In the genomic region with DNA sequence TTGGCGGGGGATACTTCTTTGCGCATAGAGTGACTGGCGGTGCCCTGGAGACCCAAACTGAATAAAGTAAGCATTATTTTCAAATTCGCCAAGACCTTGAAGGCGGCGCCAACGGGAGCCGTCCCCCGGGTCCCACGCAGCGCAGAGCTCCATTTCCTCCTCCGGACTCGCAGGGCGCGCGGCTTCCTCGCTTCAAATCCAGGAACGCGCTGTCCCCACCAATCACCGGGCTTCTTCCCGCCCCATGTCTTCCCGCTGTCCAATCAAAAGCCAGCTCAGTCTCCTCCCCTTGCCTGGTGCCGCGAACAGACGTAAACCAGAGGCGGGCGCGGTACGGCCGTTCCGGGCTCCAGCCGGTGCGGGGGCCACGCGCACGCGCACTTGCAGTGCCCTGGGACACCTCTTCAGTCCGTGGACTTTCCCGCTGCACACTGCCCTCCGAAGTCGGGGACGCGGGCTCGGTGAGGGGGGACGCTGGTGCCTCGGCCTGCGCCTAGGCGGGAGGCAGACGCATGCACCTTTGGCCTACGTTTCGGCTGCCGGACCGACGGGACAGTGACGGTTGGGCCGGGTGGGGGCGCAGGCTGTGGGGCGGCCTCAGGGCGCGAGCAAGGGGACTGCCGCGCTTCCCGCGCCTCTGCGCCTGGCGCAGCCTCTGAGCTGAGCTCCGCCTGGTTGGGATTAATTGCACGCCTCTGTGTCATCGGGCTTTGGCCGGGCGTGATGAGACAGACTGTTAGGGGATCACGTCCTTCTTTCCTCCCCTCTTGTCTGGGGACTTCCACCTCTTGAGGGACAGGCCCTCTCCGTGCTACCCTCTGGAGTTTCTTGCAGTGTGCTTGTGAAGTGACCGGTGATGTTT, we compare ENCODE assay signal across 8 cellular contexts. TPM values are rescaled to one million over a fixed set of nuclear protein-coding genes. Genes with fewer than 3 reads are reported as not detected.
DNase-seq lines count a peak whose midpoint lies in the region; ATAC-seq and TF ChIP-seq lines count a peak whose summit lies in the region.

A gene with protein sequence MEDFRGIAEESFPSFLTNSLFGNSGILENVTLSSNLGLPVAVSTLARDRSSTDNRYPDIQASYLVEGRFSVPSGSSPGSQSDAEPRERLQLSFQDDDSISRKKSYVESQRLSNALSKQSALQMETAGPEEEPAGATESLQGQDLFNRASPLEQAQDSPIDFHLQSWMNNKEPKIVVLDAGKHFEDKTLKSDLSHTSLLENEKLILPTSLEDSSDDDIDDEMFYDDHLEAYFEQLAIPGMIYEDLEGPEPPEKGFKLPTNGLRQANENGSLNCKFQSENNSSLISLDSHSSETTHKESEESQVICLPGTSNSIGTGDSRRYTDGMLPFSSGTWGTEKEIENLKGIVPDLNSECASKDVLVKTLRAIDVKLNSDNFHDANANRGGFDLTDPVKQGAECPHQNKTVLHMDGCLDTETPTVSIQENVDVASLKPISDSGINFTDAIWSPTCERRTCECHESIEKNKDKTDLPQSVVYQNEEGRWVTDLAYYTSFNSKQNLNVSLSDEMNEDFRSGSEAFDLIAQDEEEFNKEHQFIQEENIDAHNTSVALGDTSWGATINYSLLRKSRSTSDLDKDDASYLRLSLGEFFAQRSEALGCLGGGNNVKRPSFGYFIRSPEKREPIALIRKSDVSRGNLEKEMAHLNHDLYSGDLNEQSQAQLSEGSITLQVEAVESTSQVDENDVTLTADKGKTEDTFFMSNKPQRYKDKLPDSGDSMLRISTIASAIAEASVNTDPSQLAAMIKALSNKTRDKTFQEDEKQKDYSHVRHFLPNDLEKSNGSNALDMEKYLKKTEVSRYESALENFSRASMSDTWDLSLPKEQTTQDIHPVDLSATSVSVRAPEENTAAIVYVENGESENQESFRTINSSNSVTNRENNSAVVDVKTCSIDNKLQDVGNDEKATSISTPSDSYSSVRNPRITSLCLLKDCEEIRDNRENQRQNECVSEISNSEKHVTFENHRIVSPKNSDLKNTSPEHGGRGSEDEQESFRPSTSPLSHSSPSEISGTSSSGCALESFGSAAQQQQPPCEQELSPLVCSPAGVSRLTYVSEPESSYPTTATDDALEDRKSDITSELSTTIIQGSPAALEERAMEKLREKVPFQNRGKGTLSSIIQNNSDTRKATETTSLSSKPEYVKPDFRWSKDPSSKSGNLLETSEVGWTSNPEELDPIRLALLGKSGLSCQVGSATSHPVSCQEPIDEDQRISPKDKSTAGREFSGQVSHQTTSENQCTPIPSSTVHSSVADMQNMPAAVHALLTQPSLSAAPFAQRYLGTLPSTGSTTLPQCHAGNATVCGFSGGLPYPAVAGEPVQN (N-terminal part only) (plus strand): TSS at position 386 of the 862 bp plus-strand sequence. CDS start 8,063 bp downstream, outside the sequence.

- DNase-seq in CD8-positive, alpha-beta memory T cell, result peak; percentile 95 to 98 (median 98)
- DNase-seq in HS-27A (ENCODE audit: low read depth) (peak; percentile 98), NK-92 (lab: John Stamatoyannopoulos, UW; ENCODE audit: unreplicated experiment) (peak; percentile 86), lung (ENCODE audit: low spot score) (peak; percentile 98)
- peak; percentile 92 to 95 for DNase-seq in activated CD8-positive, alpha-beta memory T cell treated with anti-CD3 and anti-CD28 coated beads for 1 hour (ENCODE audit: extremely low read depth in 1 of 2, low read depth in 1 of 2)
- DNase-seq in effector CD4-positive, alpha-beta T cell, result peak; percentile 96
- peak; percentile 87 to 94 (median 94) for DNase-seq in stimulated activated CD4-positive, alpha-beta T cell treated with anti-CD3 and anti-CD28 coated beads, TNF-alpha, amount 100 ng/mL, for 4 hours (ENCODE audit: low read depth in 3 of 3)

- peak within 1 kb of the TSS; percentile 86 to 97 (median 94) for H3K27ac Mint-ChIP-seq in CD8-positive, alpha-beta memory T cell

- peak; percentile 83 for ATAC-seq in GM19467 (IDR thresholded peaks at IDR 0.05; ENCODE audit: unreplicated experiment)
- ATAC-seq in lung (ENCODE audit: insufficient read depth, low FRiP score), result peak; percentile 98

- peaks cover 15 to 20% (median 16%) of the 10 kb centered on the region in 3 donors for H3K4me1 Mint-ChIP-seq in CD8-positive, alpha-beta memory T cell

- 0% methylated on average over 69 to 74 of the region's 74 CpGs for WGBS in lung, 2 donors

- H3K4me1 ChIP-seq in CD8-positive, alpha-beta memory T cell (ENCODE audit: insufficient read depth, low read length), result peaks cover 42% of the 10 kb centered on the region
- peaks cover 2 to 11% of the 10 kb centered on the region in 2 donors for H3K4me1 ChIP-seq in lung (ENCODE audit: control insufficient read depth in 2 of 2, insufficient read depth in 2 of 2, low read length in 2 of 2)

- POLR2A ChIA-PET in CD8-positive, alpha-beta memory T cell (lab: Charles Lee), result interaction anchor here (0.8 to 2.0 kb wide), 7 partner anchors 44 to 614 kb away, joined by 3 to 17 read pairs (median 8); a partner anchor contains a TSS

- no peak for TF ChIP-seq CTCF in lung (IDR thresholded peaks at IDR 0.05; ENCODE audit: control extremely low read depth, extremely low read depth)

- H3K27me3 ChIP-seq in CD8-positive, alpha-beta memory T cell (ENCODE audit: insufficient read depth, low read length, poor library complexity, severe bottlenecking), result no peaks in the 10 kb centered on the region
- no peaks in the 10 kb centered on the region for H3K27me3 ChIP-seq in lung (ENCODE audit: control insufficient read depth, insufficient read depth)

- H3K4me3 Mint-ChIP-seq in CD8-positive, alpha-beta memory T cell, result peak within 1 kb of the TSS; percentile 93 to 100 (median 97)

- no peaks in the 10 kb centered on the region for H3K27me3 Mint-ChIP-seq in CD8-positive, alpha-beta memory T cell

- H3K9me3 ChIP-seq in CD8-positive, alpha-beta memory T cell (ENCODE audit: low read length), result no peaks in the 10 kb centered on the region
- no peaks in the 10 kb centered on the region for H3K9me3 ChIP-seq in lung (ENCODE audit: control insufficient read depth in 2 of 2, insufficient read depth in 1 of 2, low read length in 1 of 2)

- peak within 1 kb of the TSS; percentile 78 for H3K4me3 ChIP-seq in CD8-positive, alpha-beta memory T cell (ENCODE audit: low read length)
- peak within 1 kb of the TSS; percentile 89 for H3K4me3 ChIP-seq in lung

- H3K27ac ChIP-seq in CD8-positive, alpha-beta memory T cell (ENCODE audit: low read depth, low read length), result peak within 1 kb of the TSS; percentile 79
- H3K27ac ChIP-seq in lung (ENCODE audit: low read depth in 1 of 2, low read length in 1 of 2), result peak within 1 kb of the TSS; percentile 91 to 97

- H3K36me3 Mint-ChIP-seq in CD8-positive, alpha-beta memory T cell, result peaks cover 0 to 14% (median 3%) of the 10 kb centered on the region in 3 donors

- H3K9me3 Mint-ChIP-seq in CD8-positive, alpha-beta memory T cell, result peaks cover 0 to 2% (median 0%) of the 10 kb centered on the region in 5 donors

- CTCF ChIA-PET in CD8-positive, alpha-beta memory T cell (lab: Charles Lee), result interaction anchor here (0.6 to 2.2 kb wide), 6 partner anchors 9 to 681 kb away, joined by 3 to 7 read pairs (median 4); a partner anchor contains a TSS

- H3K36me3 ChIP-seq in CD8-positive, alpha-beta memory T cell (ENCODE audit: insufficient read depth, low read length), result no peaks in the 10 kb centered on the region
- peaks cover 0 to 6% of the 10 kb centered on the region in 2 donors for H3K36me3 ChIP-seq in lung (ENCODE audit: control insufficient read depth in 2 of 2, insufficient read depth in 2 of 2, low read length in 2 of 2)

RNA-seq across cellular contexts. Expression of the gene that starts here (rescaled TPM):
- 10 to 100 TPM; 21.9 to 24.3 TPM for total RNA-seq in CD8-positive, alpha-beta memory T cell
- polyA plus RNA-seq in CD8-positive, alpha-beta memory T cell, result 6.5 TPM
- 10 to 100 TPM; 19.0 to 43.0 TPM for total RNA-seq in lung
- 10 to 100 TPM in 1 of 2 donors, 1 to 10 TPM in 1; 8.0 to 14.2 TPM for polyA plus RNA-seq in lung

Comparison
In these comparisons a context has a peak if more than half of its experiments do, and no peak if none do; other contexts are left out.
1. Peak in every context shown above with its lines: DNase-seq, ATAC-seq, H3K4me3 ChIP-seq and H3K27ac ChIP-seq.